16 cellular contexts compared by ENCODE assay signal in the genomic region with DNA sequence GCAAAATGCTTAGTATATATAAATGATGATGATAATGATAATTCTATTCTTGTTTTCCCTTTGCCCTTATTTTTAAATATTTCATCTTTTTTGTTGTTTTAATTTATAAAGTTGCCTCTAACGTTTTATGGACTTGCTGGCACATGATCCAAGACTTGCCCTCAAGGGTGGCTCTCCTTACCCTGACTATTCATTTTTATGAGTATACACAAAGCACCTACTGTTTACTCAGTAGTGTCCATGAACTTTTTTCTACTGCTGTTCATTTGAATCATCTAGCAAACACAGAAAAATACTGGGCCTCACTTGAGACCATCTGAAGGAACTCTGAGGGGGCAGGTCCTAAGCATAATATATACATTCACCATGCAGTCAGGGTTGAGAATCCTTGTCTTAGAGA.
A peak's percentile ranks its signal among the peaks of the same experiment; 100 is the strongest.
DNase-seq lines count a peak whose midpoint lies in the region; ATAC-seq and TF ChIP-seq lines count a peak whose summit lies in the region.
"Had no signal": no experiment of that assay in that cellular context is flagged by ENCODE, and none has a peak within 500 bp of the region (broad histone marks: within the 10 kb centered on the region; RNA-seq: fewer than 3 reads in every experiment).

No MANE protein-coding gene starts in this region.

- H3K9me3 ChIP-seq in SK-N-MC (ENCODE audit: low read depth, low read length) (no peaks in the 10 kb centered on the region), transverse colon (no peaks in the 10 kb centered on the region), Karpas-422 (ENCODE audit: low read length) (no peaks in the 10 kb centered on the region)
- H3K9me3 ChIP-seq: A549, BLaER1 had no signal

- H3K27ac ChIP-seq in SK-N-MC = peak overlapping the region; percentile 76; the same call in 1 of the 2 replicates
- peak overlapping the region; percentile 31 to 76 (median 63) for H3K27ac ChIP-seq in transverse colon
- H3K27ac ChIP-seq in Karpas-422 (ENCODE audit: low read length) = no peak overlapping the region
- H3K27ac ChIP-seq: 22Rv1, A549, BLaER1, HL-60 had no signal

- intact Hi-C loops in left colon (cut with DNase I, micrococcal nuclease) (no loop called here), transverse colon (cut with DNase I; ENCODE audit: low total_unique reads) (no loop called here), cardiac septum (cut with DNase I) (no loop called here)

- ATAC-seq in left colon = peak; percentile 84
- ATAC-seq: HCT116 had no signal

- no peak for TF ChIP-seq CTCF in transverse colon (IDR thresholded peaks at IDR 0.05)

- H3K36me3 ChIP-seq in SK-N-MC (ENCODE audit: insufficient read depth, low read length) = peaks cover 27% of the 10 kb centered on the region
- H3K36me3 ChIP-seq in transverse colon = no peaks in the 10 kb centered on the region
- H3K36me3 ChIP-seq in Karpas-422 (ENCODE audit: insufficient read depth, low read length) = no peaks in the 10 kb centered on the region
- H3K36me3 ChIP-seq: BLaER1 had no signal

- H3K4me1 ChIP-seq in transverse colon (peaks cover 0 to 20% (median 13%) of the 10 kb centered on the region in 4 donors), Karpas-422 (ENCODE audit: low read length) (peaks cover 9% of the 10 kb centered on the region)
- H3K4me1 ChIP-seq: A549 had no signal

- in situ Hi-C loops in transverse colon (cut with MboI; ENCODE audit: low pct_ligation_motif_present in 1 of 4, low pct_unique_long_range_greater_than_20kb in 1 of 4, low sequenced_read_pairs in 3 of 4) = loop anchor here in 1 of 4 donors (10.0 kb wide), 1 partner anchor 53 kb away; no protein-coding TSS in a partner anchor

- no peak for TF ChIP-seq EP300 in transverse colon (IDR thresholded peaks at IDR 0.05; ENCODE audit: low read depth)

- H3K9ac ChIP-seq in SK-N-MC (ENCODE audit: insufficient read length) (no peak overlapping the region), Karpas-422 (ENCODE audit: low read length) (no peak overlapping the region)
- H3K9ac ChIP-seq: BLaER1 had no signal

- H4K20me1 ChIP-seq in Karpas-422 (ENCODE audit: insufficient read depth, low read depth, low read length) = no peaks in the 10 kb centered on the region
- H4K20me1 ChIP-seq: BLaER1 had no signal

- H3K4me3 ChIP-seq in SK-N-MC (no peak overlapping the region), transverse colon (no peak overlapping the region), Karpas-422 (ENCODE audit: low read length) (no peak overlapping the region)
- H3K4me3 ChIP-seq: A549, BLaER1 had no signal

- no peak overlapping the region for H2AFZ ChIP-seq in Karpas-422 (ENCODE audit: low read length)

- peak; percentile 11 for DNase-seq in HT-29 (ENCODE audit: low spot score)
- no peak for DNase-seq in SK-N-MC (ENCODE audit: low read depth, low spot score)
- DNase-seq in left colon = peak in 1 of 2 donors; percentile 7
- DNase-seq in transverse colon = no peak
- no peak for DNase-seq in Karpas-422
- DNase-seq in cardiac septum (ENCODE audit: low spot score) = no peak
- no peak for DNase-seq in nucleus accumbens (lab: John Stamatoyannopoulos, UW)
- DNase-seq: CD4-positive, alpha-beta memory T cell; DMS79 treated with DMSO at 0.1 percent for 48 hours; GF-D8; H7 had no signal

- no peak for TF ChIP-seq POLR2A in transverse colon (IDR thresholded peaks at IDR 0.05)

- no peaks in the 10 kb centered on the region for H3K9me2 ChIP-seq in Karpas-422 (replicated peaks; ENCODE audit: insufficient read depth, low read length)

- no peak overlapping the region for H3K4me2 ChIP-seq in Karpas-422 (ENCODE audit: low read depth, low read length, poor library complexity, severe bottlenecking)
- H3K4me2 ChIP-seq: A549, BLaER1 had no signal

- no peaks in the 10 kb centered on the region for H3K27me3 ChIP-seq in transverse colon
- H3K27me3 ChIP-seq in Karpas-422 (ENCODE audit: low read length) = no peaks in the 10 kb centered on the region
- H3K27me3 ChIP-seq: BLaER1 had no signal

- 23 to 25% methylated on average over 1 of the region's 1 CpG for whole genome bisulfite sequencing in transverse colon (ENCODE audit: low coverage in 1 of 2), 2 donors

- H3K79me2 ChIP-seq in Karpas-422 (ENCODE audit: low read length) = no peaks in the 10 kb centered on the region
